In genomic region chr20:51560042-51560441, GRCh38 we compare ENCODE assay signal across 26 cellular contexts. TPM values are rescaled to one million over a fixed set of nuclear protein-coding genes. Genes with fewer than 3 reads are reported as not detected.
DNase-seq lines count a peak whose midpoint lies in the region; ATAC-seq, FAIRE-seq and TF ChIP-seq lines count a peak whose summit lies in the region.
"Had no signal": no experiment of that assay in that cellular context is flagged by ENCODE, and none has a peak within 500 bp of the region (broad histone marks: within the 10 kb centered on the region; RNA-seq: fewer than 3 reads in every experiment).

No MANE protein-coding gene starts in this region.

- H3K79me2 ChIP-seq in GM23338 (replicated peaks; ENCODE audit: insufficient read depth) (no peaks in the 10 kb centered on the region), osteoblast (ENCODE audit: insufficient read depth, low read length) (no peaks in the 10 kb centered on the region)

- H3K36me3 Mint-ChIP-seq in GM23338 (ENCODE audit: low read depth): no peaks in the 10 kb centered on the region
- H3K36me3 Mint-ChIP-seq in brain: no peaks in the 10 kb centered on the region
- H3K36me3 Mint-ChIP-seq: CD8-positive, alpha-beta T cell had no signal

- H2AFZ ChIP-seq in GM23338: no peak overlapping the region
- no peak overlapping the region for H2AFZ ChIP-seq in osteoblast (ENCODE audit: low read length)
- H2AFZ ChIP-seq: PC-9 had no signal

- WGBS in body of pancreas, 2 donors: 60 to 81% methylated on average over 1 of the region's 1 CpG

- no peak for TF ChIP-seq CTCF in GM23338 (conservative IDR thresholded peaks at IDR 0.05; ENCODE audit: low read depth in 2 of 2)
- no peak for TF ChIP-seq CTCF in brain (conservative IDR thresholded peaks at IDR 0.05)
- TF ChIP-seq CTCF in osteoblast (IDR thresholded peaks at IDR 0.05; ENCODE audit: extremely low read depth, low read depth, low read length): no peak
- TF ChIP-seq CTCF in breast epithelium (IDR thresholded peaks at IDR 0.05): no peak
- TF ChIP-seq CTCF in body of pancreas (IDR thresholded peaks at IDR 0.05): no peak

- H4K20me1 ChIP-seq in GM23338 (replicated peaks; ENCODE audit: insufficient read depth) (no peaks in the 10 kb centered on the region; the same call in 1 of the 2 replicates), osteoblast (ENCODE audit: insufficient read depth, low read length) (no peaks in the 10 kb centered on the region)

- H3K4me2 ChIP-seq in GM23338 (no peak overlapping the region), osteoblast (ENCODE audit: insufficient read depth, low read length) (peak overlapping the region; percentile 93)
- H3K4me2 ChIP-seq: KMS-11 had no signal

- H3K9me3 ChIP-seq in osteoblast (ENCODE audit: low read depth, low read length): no peaks in the 10 kb centered on the region
- no peaks in the 10 kb centered on the region for H3K9me3 ChIP-seq in breast epithelium
- H3K9me3 ChIP-seq in body of pancreas: no peaks in the 10 kb centered on the region

- H3K4me1 ChIP-seq in GM23338 (ENCODE audit: insufficient read depth) (peaks cover 14% of the 10 kb centered on the region), osteoblast (ENCODE audit: insufficient read depth, low read length) (peaks cover 33% of the 10 kb centered on the region), breast epithelium (no peaks in the 10 kb centered on the region), body of pancreas (peaks cover 38% of the 10 kb centered on the region)

- peaks cover 4% of the 10 kb centered on the region; the same call in 1 of the 2 replicates for H3F3A ChIP-seq in GM23338 (replicated peaks; ENCODE audit: low read depth)

- peaks cover 29% of the 10 kb centered on the region for H3K4me1 Mint-ChIP-seq in GM23338
- peaks cover 39% of the 10 kb centered on the region for H3K4me1 Mint-ChIP-seq in brain

- H3K4me3 Mint-ChIP-seq in GM23338: peak overlapping the region; percentile 28; the same call in 2 of the 3 replicates
- H3K4me3 Mint-ChIP-seq in brain: peak overlapping the region in 4 of 5 experiments; percentile 82 to 88 (median 85)
- H3K4me3 Mint-ChIP-seq: CD8-positive, alpha-beta T cell; H9 had no signal

- H3K27ac ChIP-seq in GM23338 (ENCODE audit: low read depth) (no peak overlapping the region), osteoblast (ENCODE audit: low read depth, low read length) (no peak overlapping the region), breast epithelium (no peak overlapping the region), body of pancreas (no peak overlapping the region)
- H3K27ac ChIP-seq: KMS-11, PC-9 had no signal

- no peak for TF ChIP-seq POLR2A in breast epithelium (IDR thresholded peaks at IDR 0.05)
- TF ChIP-seq POLR2A in body of pancreas (IDR thresholded peaks at IDR 0.05): no peak

- H3K9me3 Mint-ChIP-seq in GM23338 (no peaks in the 10 kb centered on the region), brain (peaks cover 0 to 5% (median 0%) of the 10 kb centered on the region in 5 experiments)
- H3K9me3 Mint-ChIP-seq: CD8-positive, alpha-beta T cell; H9 had no signal

- peak; percentile 73 for FAIRE-seq in HTR-8/SVneo (lab: Jason Lieb, UNC)
- FAIRE-seq: GM12892 had no signal

- ATAC-seq in GM23338: no peak
- no peak for ATAC-seq in body of pancreas
- ATAC-seq: CD8-positive, alpha-beta T cell had no signal

- DNase-seq in GM23338 (ENCODE audit: low spot score) (no peak), HTR-8/SVneo (ENCODE audit: insufficient read length, low spot score) (no peak), osteoblast (ENCODE audit: insufficient read length, low spot score, missing footprints) (no peak), iPS-NIHi7 (ENCODE audit: extremely low spot score) (no peak), breast epithelium (ENCODE audit: low spot score in 2 of 2) (no peak), body of pancreas (no peak)
- DNase-seq: C1 segment of cervical spinal cord; Calu3; CD8-positive, alpha-beta T cell; DMS79 treated with DMSO at 0.1 percent for 48 hours; GF-D8; H9; IMR-90; MM.1S; NCI-H1694; NCI-H2029 treated with DMSO at 0.1 percent for 48 hours; NCI-H446 treated with DMSO at 0.1 percent for 48 hours; NCI-H526; NCI-H82; NK-92 treated with Interleukin-12 subunit alpha and Interleukin-12 subunit beta, amount 100 ng/mL, for 24 hours; PC-9; RPMI8226; SHP77 had no signal

- no peaks in the 10 kb centered on the region for H3K36me3 ChIP-seq in GM23338 (ENCODE audit: insufficient read depth)
- H3K36me3 ChIP-seq in osteoblast (ENCODE audit: insufficient read depth, low read length): no peaks in the 10 kb centered on the region
- no peaks in the 10 kb centered on the region for H3K36me3 ChIP-seq in breast epithelium
- no peaks in the 10 kb centered on the region for H3K36me3 ChIP-seq in body of pancreas (replicated peaks in 1 of 2; ENCODE audit: insufficient read depth in 1 of 2, low read depth in 2 of 2)

- H3K9me2 ChIP-seq in GM23338 (ENCODE audit: insufficient read depth): no peaks in the 10 kb centered on the region

- H3K27me3 Mint-ChIP-seq in GM23338 (ENCODE audit: insufficient read depth, low read depth, poor library complexity) (peaks cover 39% of the 10 kb centered on the region), brain (peaks cover 49% of the 10 kb centered on the region)

- H3K27ac Mint-ChIP-seq in GM23338 (no peak overlapping the region), brain (peak overlapping the region in 3 of 5 experiments; percentile 4 to 78 (median 11))
- H3K27ac Mint-ChIP-seq: CD8-positive, alpha-beta T cell; H9 had no signal

- intact Hi-C loops in breast epithelium (cut with DNase I; ENCODE audit: low total_unique reads) (no loop called here), body of pancreas (cut with DNase I) (no loop called here)

- H3K27me3 ChIP-seq in GM23338 (ENCODE audit: insufficient read depth) (peaks cover 67% of the 10 kb centered on the region), osteoblast (ENCODE audit: insufficient read depth, low read length) (peaks cover 13% of the 10 kb centered on the region), breast epithelium (no peaks in the 10 kb centered on the region), body of pancreas (peaks cover 0 to 22% of the 10 kb centered on the region in 2 donors)

- H3K4me3 ChIP-seq in GM23338 (no peak overlapping the region), osteoblast (ENCODE audit: insufficient read depth, low read length) (peak overlapping the region; percentile 80), breast epithelium (peak overlapping the region in 1 of 3 donors; percentile 74), body of pancreas (no peak overlapping the region)
- H3K4me3 ChIP-seq: PC-9 had no signal

RNA-seq across cellular contexts. Expression of gene NFATC2, which starts 17.5 kb away (rescaled TPM):
- total RNA-seq in GM23338 (2014; rRNA removed; shearing (Covaris generic)): 0.39 and 0.59 TPM in 2 replicates
- polyA plus RNA-seq in GM23338 (2016; fragmentation: Nextera tagmentation; extraction: Ambion mirVana) (0.31 and 0.52 TPM in 2 replicates), brain (ENCODE audit: insufficient read depth, low read depth, low replicate concordance) (3.0 TPM)
- total RNA-seq in osteoblast (0.29 and 0.36 TPM in 2 replicates), breast epithelium (10 to 100 TPM in 2 of 3 donors, 1 to 10 TPM in 1; 5.9 to 11.9 (median 10.2) TPM), body of pancreas (1 to 10 TPM; 4.9 to 7.6 TPM)
